9 cellular contexts compared by ENCODE assay signal in the genomic region with DNA sequence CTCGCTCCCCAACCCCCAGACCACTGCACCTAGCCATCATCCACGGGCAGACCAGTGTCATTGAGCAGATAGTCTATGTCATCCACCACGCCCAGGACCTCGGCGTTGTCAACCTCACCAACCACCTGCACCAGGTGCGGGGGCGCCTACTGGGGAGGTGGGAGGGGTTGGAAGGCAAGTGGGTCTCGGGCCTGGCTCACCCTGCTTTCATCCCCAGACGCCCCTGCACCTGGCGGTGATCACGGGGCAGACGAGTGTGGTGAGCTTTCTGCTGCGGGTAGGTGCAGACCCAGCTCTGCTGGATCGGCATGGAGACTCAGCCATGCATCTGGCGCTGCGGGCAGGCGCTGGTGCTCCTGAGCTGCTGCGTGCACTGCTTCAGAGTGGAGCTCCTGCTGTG. TPM values are rescaled to one million over a fixed set of nuclear protein-coding genes. Genes with fewer than 3 reads are reported as not detected.
DNase-seq lines count a peak whose midpoint lies in the region; ATAC-seq and TF ChIP-seq lines count a peak whose summit lies in the region.
"Had no signal": no experiment of that assay in that cellular context is flagged by ENCODE, and none has a peak within 500 bp of the region (broad histone marks: within the 10 kb centered on the region; RNA-seq: fewer than 3 reads in every experiment).

No MANE protein-coding gene starts in this region.

- H3K4me3 ChIP-seq in HUES64 (ENCODE audit: low read length), result peak overlapping the region; percentile 55; the same call in 1 of the 2 replicates
- peak overlapping the region; percentile 26 to 68 for H3K4me3 ChIP-seq in muscle layer of duodenum (ENCODE audit: low read depth in 1 of 2, low read length in 2 of 2)

- peak overlapping the region; percentile 100 for H3K27ac Mint-ChIP-seq in CD4-positive, alpha-beta T cell
- H3K27ac Mint-ChIP-seq in activated T-helper 17 cell treated with anti-CD3 and anti-CD28 coated beads, Interleukin-2, amount 50 U/mL, for 72 hours, result peak overlapping the region; percentile 68

- H3K27me3 Mint-ChIP-seq in CD4-positive, alpha-beta T cell, result no peaks in the 10 kb centered on the region
- no peaks in the 10 kb centered on the region for H3K27me3 Mint-ChIP-seq in activated T-helper 17 cell treated with anti-CD3 and anti-CD28 coated beads, Interleukin-2, amount 50 U/mL, for 72 hours

- WGBS in HUES64, result 94% methylated on average over 18 of the region's 18 CpGs

- peaks cover 39% of the 10 kb centered on the region for H3K4me1 Mint-ChIP-seq in CD4-positive, alpha-beta T cell (ENCODE audit: low read depth)
- peaks cover 7% of the 10 kb centered on the region for H3K4me1 Mint-ChIP-seq in activated T-helper 17 cell treated with anti-CD3 and anti-CD28 coated beads, Interleukin-2, amount 50 U/mL, for 72 hours

- no peaks in the 10 kb centered on the region for H3K27me3 ChIP-seq in CD4-positive, alpha-beta T cell (ENCODE audit: control insufficient read depth, insufficient read depth, low read length)
- H3K27me3 ChIP-seq in HUES64 (ENCODE audit: insufficient read depth, low read length) (peaks cover 10% of the 10 kb centered on the region), muscle layer of duodenum (ENCODE audit: low read depth, low read length) (no peaks in the 10 kb centered on the region)

- H3K36me3 ChIP-seq in HUES64 (ENCODE audit: insufficient read depth, low read length) (peaks cover 16% of the 10 kb centered on the region), muscle layer of duodenum (ENCODE audit: control insufficient read depth in 1 of 2, insufficient read depth in 2 of 2, low read length in 2 of 2) (peaks cover 27 to 42% of the 10 kb centered on the region in 2 donors)

- CTCF ChIA-PET in CD4-positive, alpha-beta T cell (lab: Charles Lee), result interaction anchor here (0.6 to 2.4 kb wide), 12 partner anchors 8 to 179 kb away, joined by 3 to 14 read pairs (median 6); a partner anchor contains a TSS
- CTCF ChIA-PET in GM10248 (lab: Yijun Ruan, JAX), result interaction anchor here (0.7 to 9.6 kb wide), 31 partner anchors 8 to 265 kb away, joined by 3 to 213 read pairs (median 8); a partner anchor contains a TSS

- ATAC-seq in CD4-positive, alpha-beta T cell (ENCODE audit: poor library complexity), result no peak
- ATAC-seq in activated T-helper 17 cell treated with anti-CD3 and anti-CD28 coated beads, Interleukin-2, amount 50 U/mL, for 72 hours (replicated peaks), result no peak
- no peak for ATAC-seq in GM18502 (IDR thresholded peaks at IDR 0.05; ENCODE audit: poor library complexity, unreplicated experiment)

- intact Hi-C loops in CD4-positive, alpha-beta T cell (cut with DNase I, micrococcal nuclease), result no loop called here

- H3K9me3 Mint-ChIP-seq in CD4-positive, alpha-beta T cell, result no peaks in the 10 kb centered on the region
- no peaks in the 10 kb centered on the region for H3K9me3 Mint-ChIP-seq in activated T-helper 17 cell treated with anti-CD3 and anti-CD28 coated beads, Interleukin-2, amount 50 U/mL, for 72 hours

- H3K27ac ChIP-seq in CD4-positive, alpha-beta T cell (ENCODE audit: low read depth, low read length), result peak overlapping the region; percentile 88
- H3K27ac ChIP-seq in HUES64 (ENCODE audit: low read depth, low read length), result no peak overlapping the region
- no peak overlapping the region for H3K27ac ChIP-seq in muscle layer of duodenum (ENCODE audit: low read length)

- peaks cover 10% of the 10 kb centered on the region; the same call in 1 of the 2 replicates for H3K4me1 ChIP-seq in HUES64 (ENCODE audit: insufficient read depth, low read length)
- peaks cover 10 to 76% of the 10 kb centered on the region in 2 donors for H3K4me1 ChIP-seq in muscle layer of duodenum (ENCODE audit: control insufficient read depth in 1 of 2, insufficient read depth in 2 of 2, low read length in 2 of 2)

- H3K36me3 Mint-ChIP-seq in CD4-positive, alpha-beta T cell (ENCODE audit: low read depth), result peaks cover 68% of the 10 kb centered on the region
- H3K36me3 Mint-ChIP-seq in activated T-helper 17 cell treated with anti-CD3 and anti-CD28 coated beads, Interleukin-2, amount 50 U/mL, for 72 hours (ENCODE audit: low read depth), result peaks cover 86% of the 10 kb centered on the region

- POLR2A ChIA-PET in CD4-positive, alpha-beta T cell (lab: Charles Lee), result interaction anchor here (0.6 to 4.1 kb wide), 7 partner anchors 10 to 169 kb away, joined by 3 to 34 read pairs (median 14); a partner anchor contains a TSS
- POLR2A ChIA-PET in GM10248 (lab: Yijun Ruan, JAX), result interaction anchor here (0.5 kb wide), 1 partner anchor 18 kb away, joined by 6 read pairs; no protein-coding TSS in a partner anchor

- TF ChIP-seq CTCF in CD4-positive, alpha-beta T cell (IDR thresholded peaks at IDR 0.05), result no peak
- no peak for TF ChIP-seq CTCF in GM10248 (IDR thresholded peaks at IDR 0.05; ENCODE audit: control extremely low read depth, extremely low read depth, low read depth, missing control alignments)

- H3K9me3 ChIP-seq in CD4-positive, alpha-beta T cell (ENCODE audit: control insufficient read depth, low read length), result no peaks in the 10 kb centered on the region
- H3K9me3 ChIP-seq in HUES64 (ENCODE audit: insufficient read depth, low read depth, low read length) (no peaks in the 10 kb centered on the region), muscle layer of duodenum (ENCODE audit: control insufficient read depth in 1 of 2, low read length in 2 of 2) (no peaks in the 10 kb centered on the region)

- H3K9ac ChIP-seq in HUES64 (ENCODE audit: low read depth, low read length), result no peak overlapping the region

- peak overlapping the region; percentile 82 for H3K4me3 Mint-ChIP-seq in CD4-positive, alpha-beta T cell
- peak overlapping the region; percentile 98 for H3K4me3 Mint-ChIP-seq in activated T-helper 17 cell treated with anti-CD3 and anti-CD28 coated beads, Interleukin-2, amount 50 U/mL, for 72 hours

- DNase-seq in CD4-positive, alpha-beta T cell, result no peak
- DNase-seq in GM10248 (ENCODE audit: extremely low spot score) (no peak), NCI-H2227 (lab: John Stamatoyannopoulos, UW; ENCODE audit: unreplicated experiment) (no peak), NCI-H524 treated with DMSO at 0.1 percent for 48 hours (lab: John Stamatoyannopoulos, UW) (no peak)

RNA-seq across cellular contexts. Expression of a gene that starts 4.6 kb away (rescaled TPM):
- 100 to 1,000 TPM; 240 to 256 TPM for total RNA-seq in CD4-positive, alpha-beta T cell
- polyA plus RNA-seq in HUES64 (2013, experiment 1 of 2), result 11.4 TPM
- polyA plus RNA-seq in HUES64 (2013, experiment 2 of 2), result 16.7 TPM
- total RNA-seq in activated T-helper 17 cell treated with anti-CD3 and anti-CD28 coated beads, Interleukin-2, amount 50 U/mL, for 72 hours, result 100 to 1,000 TPM; 192 to 372 TPM

RNA-seq across cellular contexts. Expression of a gene that starts 18.5 kb away (rescaled TPM):
- 10 to 100 TPM; 16.7 to 17.8 TPM for total RNA-seq in CD4-positive, alpha-beta T cell
- polyA plus RNA-seq in HUES64 (2013, experiment 1 of 2), result 3.9 TPM
- 9.3 TPM for polyA plus RNA-seq in HUES64 (2013, experiment 2 of 2)
- 1 to 10 TPM; 3.0 to 8.0 TPM for total RNA-seq in activated T-helper 17 cell treated with anti-CD3 and anti-CD28 coated beads, Interleukin-2, amount 50 U/mL, for 72 hours

RNA-seq across cellular contexts. Expression of a gene that starts 20.6 kb away (rescaled TPM):
- 10 to 100 TPM; 10.2 to 10.4 TPM for total RNA-seq in CD4-positive, alpha-beta T cell
- 9.0 TPM for polyA plus RNA-seq in HUES64 (2013, experiment 1 of 2)
- 7.9 TPM for polyA plus RNA-seq in HUES64 (2013, experiment 2 of 2)
- 10 to 100 TPM; 12.6 to 15.4 TPM for total RNA-seq in activated T-helper 17 cell treated with anti-CD3 and anti-CD28 coated beads, Interleukin-2, amount 50 U/mL, for 72 hours

RNA-seq across cellular contexts. Expression of a gene that starts 32.3 kb away (rescaled TPM):
- total RNA-seq in CD4-positive, alpha-beta T cell, result 10 to 100 TPM; 25.5 to 25.6 TPM
- 42.7 TPM for polyA plus RNA-seq in HUES64 (2013, experiment 1 of 2)
- polyA plus RNA-seq in HUES64 (2013, experiment 2 of 2), result 56.5 TPM
- total RNA-seq in activated T-helper 17 cell treated with anti-CD3 and anti-CD28 coated beads, Interleukin-2, amount 50 U/mL, for 72 hours, result 10 to 100 TPM; 53.3 to 58.5 TPM

RNA-seq across cellular contexts. Expression of a gene that starts 51.3 kb away (rescaled TPM):
- under 1 TPM; 0.16 to 0.28 TPM for total RNA-seq in CD4-positive, alpha-beta T cell
- polyA plus RNA-seq in HUES64 (2013, experiment 1 of 2), result 0.15 TPM
- polyA plus RNA-seq in HUES64 (2013, experiment 2 of 2), result 0.44 TPM
- under 1 TPM; 0.29 to 0.39 TPM for total RNA-seq in activated T-helper 17 cell treated with anti-CD3 and anti-CD28 coated beads, Interleukin-2, amount 50 U/mL, for 72 hours
- total RNA-seq: RPMI7951 had no signal
